In genomic region chr20:61454053-61454452, GRCh38 we compare ENCODE assay signal across 1 cellular context.
TF ChIP-seq lines count a peak whose summit lies in the region.

No MANE protein-coding gene starts in this region.

TF ChIP-seq in WTC11, 78 proteins besides CTCF, POLR2A, EP300 and RAD21 (continued from another document):
- TF ChIP-seq ZSCAN18 (CRISPR knock-in tag; IDR thresholded peaks at IDR 0.05) (no peak), SMAD4 (CRISPR knock-in tag; IDR thresholded peaks at IDR 0.05) (no peak), NR2C2 (CRISPR knock-in tag; IDR thresholded peaks at IDR 0.05) (no peak), HMGXB4 (CRISPR knock-in tag; IDR thresholded peaks at IDR 0.05) (no peak), ZNF512 (CRISPR knock-in tag; IDR thresholded peaks at IDR 0.05; ENCODE audit: borderline replicate concordance) (no peak)
